Comparison of ENCODE assay signal across 30 cellular contexts in genomic region chr3:1037631-1038030, GRCh38. TPM values are rescaled to one million over a fixed set of nuclear protein-coding genes. Genes with fewer than 3 reads are reported as not detected.
"Had no signal": no experiment of that assay in that cellular context is flagged by ENCODE, and none has a peak within 500 bp of the region (broad histone marks: within the 10 kb centered on the region; RNA-seq: fewer than 3 reads in every experiment).

No MANE protein-coding gene starts in this region.

- H3K4me1 ChIP-seq: gastrocnemius medialis, left lung, neural progenitor cell, psoas muscle, sigmoid colon, stomach, thyroid gland had no signal

- H3K79me2 ChIP-seq: hepatocyte had no signal

- H2AFZ ChIP-seq: hepatocyte, neural progenitor cell had no signal

- ATAC-seq: esophagus mucosa; gastrocnemius medialis; left cardiac atrium; left lung; naive thymus-derived CD4-positive, alpha-beta T cell; psoas muscle; right cardiac atrium; stimulated activated effector memory CD8-positive, alpha-beta T cell treated with anti-CD3 and anti-CD28 coated beads, Interleukin-12 subunit alpha, Interleukin-12 subunit beta, amount 100 ng/mL, for 72 hours had no signal

- H3K9me3 ChIP-seq: gastrocnemius medialis, ovary, psoas muscle, thyroid gland had no signal

- H3K36me3 ChIP-seq: gastrocnemius medialis, left lung, neural progenitor cell, ovary, sigmoid colon, stomach, thyroid gland had no signal

- H3K27me3 ChIP-seq: gastrocnemius medialis, hepatocyte, left lung, neural progenitor cell, ovary, sigmoid colon, stomach, thyroid gland had no signal

- DNase-seq: effector CD8-positive, alpha-beta T cell; endodermal cell; gastrocnemius medialis; head of caudate nucleus; left cardiac atrium; left lung; mesendoderm; midbrain; naive thymus-derived CD4-positive, alpha-beta T cell; nucleus accumbens; ovary; posterior cingulate gyrus; psoas muscle; right cardiac atrium; sigmoid colon; stimulated activated CD4-positive, alpha-beta T cell treated with anti-CD3 and anti-CD28 coated beads, Interleukin-2, amount 100 ng/mL, for 24 hours; stimulated activated CD4-positive, alpha-beta T cell treated with anti-CD3 and anti-CD28 coated beads, Interleukin-4, amount 100 ng/mL, for 24 hours; stimulated activated naive CD4-positive, alpha-beta T cell treated with Interleukin-2 at 50 U/mL for 16 hours; stomach; thyroid gland; trophoblast cell had no signal

- H3K4me2 ChIP-seq: hepatocyte, neural progenitor cell had no signal

- H3K4me3 ChIP-seq: gastrocnemius medialis, hepatocyte, left lung, neural progenitor cell, ovary, psoas muscle, sigmoid colon, stomach, thyroid gland had no signal

- H3K27ac ChIP-seq: epithelial cell of prostate, gastrocnemius medialis, hepatocyte, left lung, neural progenitor cell, ovary, psoas muscle, sigmoid colon, stomach, thyroid gland had no signal

RNA-seq across cellular contexts. Expression of gene CNTN6, which starts 55.2 kb away (rescaled TPM):
- total RNA-seq: esophagus mucosa; gastrocnemius medialis; glomerular endothelial cell; lower leg skin; lung microvascular endothelial cell; mucosa of gallbladder; naive thymus-derived CD4-positive, alpha-beta T cell had no signal
- polyA plus RNA-seq: naive thymus-derived CD4-positive, alpha-beta T cell; psoas muscle; stomach had no signal
